2 cellular contexts compared by ENCODE assay signal in the genomic region with DNA sequence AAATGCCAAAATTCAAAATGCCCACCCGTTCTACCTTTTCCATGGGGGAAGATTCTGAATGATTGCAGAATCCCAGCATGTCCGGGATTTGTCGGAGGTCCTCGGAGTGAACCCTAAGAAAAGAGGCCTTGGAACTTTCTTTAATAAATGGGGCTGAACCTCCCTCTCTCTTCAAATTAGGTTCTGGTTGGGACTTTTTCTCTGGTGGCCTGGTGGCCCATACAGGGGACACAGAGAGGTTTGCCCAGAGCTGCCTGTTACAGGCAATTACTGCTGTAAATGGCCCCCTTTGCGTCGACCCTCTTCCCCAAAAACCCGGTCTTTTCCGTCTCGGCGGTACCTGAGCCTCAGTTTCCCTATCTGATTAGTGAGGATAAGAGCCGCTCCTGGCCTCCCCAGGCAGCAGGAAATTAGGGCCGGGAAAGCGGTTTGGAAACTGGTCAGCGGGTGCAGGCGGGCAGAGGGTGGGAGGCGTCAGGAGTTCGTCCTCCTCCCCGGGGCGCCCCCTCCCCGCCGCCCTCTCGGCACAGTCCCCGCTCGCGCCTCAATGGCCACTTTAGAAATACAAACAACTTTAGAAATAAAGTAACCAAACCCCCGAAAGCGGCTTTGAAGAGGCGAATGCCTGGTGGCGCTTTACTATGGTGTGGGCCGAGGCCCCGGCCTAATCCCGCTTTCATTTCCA.
A peak's percentile ranks its signal among the peaks of the same experiment; 100 is the strongest.
TF ChIP-seq lines count a peak whose summit lies in the region.

No MANE protein-coding gene starts in this region.

TF ChIP-seq in GM23338, 12 proteins besides CTCF, POLR2A, EP300 and RAD21:
- TF ChIP-seq EZH2 (IDR thresholded peaks at IDR 0.05; ENCODE audit: low read depth, unreplicated experiment) (peak; percentile 91), EZH2phosphoT487 (IDR thresholded peaks at IDR 0.05; ENCODE audit: unreplicated experiment) (peak; percentile 15), JUNB (IDR thresholded peaks at IDR 0.05; ENCODE audit: unreplicated experiment) (no peak)

TF ChIP-seq in endothelial cell of umbilical vein, 7 proteins besides CTCF, POLR2A, EP300 and RAD21:
- peak; percentile 57 for TF ChIP-seq EZH2 (IDR thresholded peaks at IDR 0.05; ENCODE audit: borderline replicate concordance, low read depth, low read length, severe bottlenecking)
- TF ChIP-seq FOS (IDR thresholded peaks at IDR 0.05; ENCODE audit: borderline replicate concordance, insufficient read depth, low read length): no peak
- TF ChIP-seq GATA2 (IDR thresholded peaks at IDR 0.05; ENCODE audit: insufficient read depth, insufficient read length, low read depth, low read length): no peak
- no peak for TF ChIP-seq POLR2AphosphoS5 (IDR thresholded peaks at IDR 0.05; ENCODE audit: insufficient read depth, low read depth, low read length)
- no peak for TF ChIP-seq MYC (IDR thresholded peaks at IDR 0.05; ENCODE audit: low read depth, low read length)
- TF ChIP-seq JUN (IDR thresholded peaks at IDR 0.05; ENCODE audit: borderline replicate concordance, insufficient read depth, insufficient read length, low read depth): no peak
